ENCODE assay signal across 12 cellular contexts in the genomic region with DNA sequence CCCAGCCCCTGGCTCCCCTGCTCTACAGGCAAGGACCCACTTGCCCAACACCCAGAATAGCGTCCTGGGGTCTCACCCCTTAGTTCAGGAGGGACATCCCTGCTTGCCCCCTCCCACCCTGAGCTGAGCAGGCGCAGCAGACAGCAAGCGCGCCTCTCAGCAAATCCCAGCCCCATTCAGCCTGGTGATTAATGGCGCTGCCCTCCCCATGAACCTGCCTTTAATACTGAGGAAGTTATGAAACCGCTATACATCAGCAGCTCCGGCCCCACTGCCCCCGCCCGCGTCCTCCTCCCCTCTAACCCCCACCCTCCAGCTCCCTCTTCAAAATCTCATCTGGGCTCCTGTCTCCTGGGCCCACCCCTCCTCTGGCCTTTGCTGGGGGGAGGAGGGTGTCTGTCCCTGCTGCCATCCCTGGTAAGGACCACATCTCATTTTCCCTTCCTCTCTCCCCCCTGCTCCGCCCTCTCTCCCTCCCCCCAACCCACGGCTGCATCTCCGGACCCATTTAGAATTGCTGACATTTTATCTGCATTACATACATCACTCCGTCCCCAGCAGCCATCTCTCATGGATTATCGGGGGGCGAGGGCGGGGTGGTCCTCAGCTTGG. TPM values are rescaled to one million over a fixed set of nuclear protein-coding genes. Genes with fewer than 3 reads are reported as not detected.
DNase-seq lines count a peak whose midpoint lies in the region; ATAC-seq, FAIRE-seq and TF ChIP-seq lines count a peak whose summit lies in the region.
"Had no signal": no experiment of that assay in that cellular context is flagged by ENCODE, and none has a peak within 500 bp of the region (broad histone marks: within the 10 kb centered on the region; RNA-seq: fewer than 3 reads in every experiment).

No MANE protein-coding gene starts in this region.

- no peaks in the 10 kb centered on the region for H3K36me3 Mint-ChIP-seq in natural killer cell
- H3K36me3 Mint-ChIP-seq in CD8-positive, alpha-beta T cell: no peaks in the 10 kb centered on the region

- H3K4me3 ChIP-seq in adrenal gland: no peak overlapping the region
- no peak overlapping the region for H3K4me3 ChIP-seq in smooth muscle cell
- no peak overlapping the region for H3K4me3 ChIP-seq in small intestine (ENCODE audit: low read depth in 1 of 2, low read length in 2 of 2)
- H3K4me3 ChIP-seq in CD8-positive, alpha-beta T cell (ENCODE audit: low read depth, low read length): no peak overlapping the region
- H3K4me3 ChIP-seq: uterus had no signal

- H3K27me3 ChIP-seq in adrenal gland: no peaks in the 10 kb centered on the region
- peaks cover 88% of the 10 kb centered on the region for H3K27me3 ChIP-seq in smooth muscle cell (ENCODE audit: low read depth)
- H3K27me3 ChIP-seq in small intestine (ENCODE audit: control insufficient read depth in 2 of 2, insufficient read depth in 2 of 2, low read length in 2 of 2): peaks cover 6 to 12% of the 10 kb centered on the region in 2 donors
- H3K27me3 ChIP-seq in CD8-positive, alpha-beta T cell (ENCODE audit: insufficient read depth, low read length): peaks cover 16% of the 10 kb centered on the region

- H3K4me1 ChIP-seq in adrenal gland (replicated peaks in 1 of 2) (peaks cover 0 to 27% of the 10 kb centered on the region in 2 donors), smooth muscle cell (ENCODE audit: low read depth) (no peaks in the 10 kb centered on the region), small intestine (ENCODE audit: control insufficient read depth in 2 of 2, insufficient read depth in 1 of 2, low read depth in 1 of 2, low read length in 1 of 2) (no peaks in the 10 kb centered on the region)
- no peaks in the 10 kb centered on the region for H3K4me1 ChIP-seq in CD8-positive, alpha-beta T cell (ENCODE audit: insufficient read depth, low read length)
- H3K4me1 ChIP-seq: uterus had no signal

- no peaks in the 10 kb centered on the region for H3K36me3 ChIP-seq in adrenal gland (replicated peaks in 1 of 2)
- H3K36me3 ChIP-seq in smooth muscle cell (ENCODE audit: low read depth): no peaks in the 10 kb centered on the region
- H3K36me3 ChIP-seq in small intestine (ENCODE audit: control insufficient read depth in 2 of 2, insufficient read depth in 2 of 2, low read length in 2 of 2): no peaks in the 10 kb centered on the region
- no peaks in the 10 kb centered on the region for H3K36me3 ChIP-seq in CD8-positive, alpha-beta T cell (ENCODE audit: insufficient read depth, low read length)
- H3K36me3 ChIP-seq: uterus had no signal

- no peak overlapping the region for H3K4me3 Mint-ChIP-seq in natural killer cell
- no peak overlapping the region for H3K4me3 Mint-ChIP-seq in CD8-positive, alpha-beta T cell

- no peak for TF ChIP-seq POLR2A in adrenal gland (IDR thresholded peaks at IDR 0.05)

- CTCF ChIA-PET in CD8-positive, alpha-beta T cell (lab: Charles Lee): interaction anchor here (1.4 to 20.1 kb wide), 6 partner anchors 11 to 452 kb away, joined by 3 to 372 read pairs (median 61); partner anchors contain the start of genes HOXC5, HOXC6, HOXC8 and HOXC9

- H3K9me3 ChIP-seq in adrenal gland (replicated peaks in 1 of 3) (no peaks in the 10 kb centered on the region), smooth muscle cell (replicated peaks; ENCODE audit: low read depth) (no peaks in the 10 kb centered on the region), small intestine (ENCODE audit: control insufficient read depth, low read depth) (no peaks in the 10 kb centered on the region)
- H3K9me3 ChIP-seq in CD8-positive, alpha-beta T cell (ENCODE audit: low read length): no peaks in the 10 kb centered on the region
- H3K9me3 ChIP-seq: uterus had no signal

- H3F3A ChIP-seq in smooth muscle cell (ENCODE audit: low read depth): no peaks in the 10 kb centered on the region

- POLR2A ChIA-PET in CD8-positive, alpha-beta T cell (lab: Charles Lee): interaction anchor here (0.7 kb wide), 1 partner anchor 93 kb away, joined by 3 read pairs; no protein-coding TSS in a partner anchor

- peaks cover 0 to 23% of the 10 kb centered on the region in 2 donors for H3K4me1 Mint-ChIP-seq in natural killer cell
- peaks cover 5% of the 10 kb centered on the region for H3K4me1 Mint-ChIP-seq in CD8-positive, alpha-beta T cell (ENCODE audit: low read depth)

- H3K27ac ChIP-seq in adrenal gland (peak overlapping the region in 2 of 5 donors; percentile 59 to 60), smooth muscle cell (ENCODE audit: low read depth) (no peak overlapping the region), small intestine (ENCODE audit: low read depth in 1 of 2, low read length in 1 of 2) (no peak overlapping the region)
- no peak overlapping the region for H3K27ac ChIP-seq in CD8-positive, alpha-beta T cell (ENCODE audit: low read depth, low read length)
- H3K27ac ChIP-seq: uterus had no signal

- no peak for TF ChIP-seq CTCF in adrenal gland (IDR thresholded peaks at IDR 0.05)
- TF ChIP-seq CTCF in natural killer cell (IDR thresholded peaks at IDR 0.05): no peak
- TF ChIP-seq CTCF in smooth muscle cell (IDR thresholded peaks at IDR 0.05; ENCODE audit: borderline replicate concordance, insufficient read depth, poor library complexity, severe bottlenecking): no peak
- no peak for TF ChIP-seq CTCF in CD8-positive, alpha-beta T cell (IDR thresholded peaks at IDR 0.05)

- no peak for FAIRE-seq in small intestine (lab: Jason Lieb, UNC)
- FAIRE-seq: islet of Langerhans had no signal

- H3K27me3 Mint-ChIP-seq in natural killer cell (ENCODE audit: low read depth in 2 of 2): peaks cover 45 to 58% of the 10 kb centered on the region in 2 donors
- peaks cover 73% of the 10 kb centered on the region for H3K27me3 Mint-ChIP-seq in CD8-positive, alpha-beta T cell (ENCODE audit: low read depth)

- H3K27ac Mint-ChIP-seq in natural killer cell: peak overlapping the region in 1 of 2 donors; percentile 79
- H3K27ac Mint-ChIP-seq in CD8-positive, alpha-beta T cell: no peak overlapping the region

- H2AFZ ChIP-seq in smooth muscle cell (ENCODE audit: low read depth): no peak overlapping the region

- no peak overlapping the region for H3K4me2 ChIP-seq in smooth muscle cell

- intact Hi-C loops in adrenal gland (cut with DNase I) (loop anchor here in 1 of 2 donors (5.0 kb wide), 1 partner anchor 189 kb away; the partner anchor contains the start of gene HOXC8), natural killer cell (cut with micrococcal nuclease) (no loop called here)
- intact Hi-C loops in CD8-positive, alpha-beta T cell (cut with DNase I, micrococcal nuclease): loop anchor here in 1 of 2 experiments (5.0 kb wide), 1 partner anchor 494 kb away; no protein-coding TSS in a partner anchor

- H3K9me3 Mint-ChIP-seq in natural killer cell: no peaks in the 10 kb centered on the region
- no peaks in the 10 kb centered on the region for H3K9me3 Mint-ChIP-seq in CD8-positive, alpha-beta T cell

- no peaks in the 10 kb centered on the region for H3K79me2 ChIP-seq in smooth muscle cell (ENCODE audit: low read depth)

- no peaks in the 10 kb centered on the region for H4K20me1 ChIP-seq in smooth muscle cell (ENCODE audit: low read depth)

- ATAC-seq in natural killer cell (peak; percentile 72 to 84 (median 75)), HG03521 (IDR thresholded peaks at IDR 0.05; ENCODE audit: unreplicated experiment) (no peak)
- no peak for ATAC-seq in CD8-positive, alpha-beta T cell
- ATAC-seq: PC-3 had no signal

- DNase-seq in COLO829 (ENCODE audit: low spot score) (peak; percentile 62), NCI-H1048 (lab: John Stamatoyannopoulos, UW) (peak; percentile 61), adrenal gland (peak in 4 of 7 donors; percentile 34 to 71 (median 42)), natural killer cell (peak; percentile 29), smooth muscle cell (lab: John Stamatoyannopoulos, UW; ENCODE audit: unreplicated experiment) (no peak), small intestine (no peak)
- DNase-seq in CD8-positive, alpha-beta T cell: no peak
- DNase-seq: DMS53, PC-3, uterus had no signal

- H3K9ac ChIP-seq in smooth muscle cell (ENCODE audit: low read depth): no peak overlapping the region

- WGBS in adrenal gland, 4 donors: 38 to 56% (median 49%) methylated on average over 13 to 17 of the region's 17 CpGs
- WGBS in smooth muscle cell (ENCODE audit: low lambda C conversion rate): 62% methylated on average over 15 of the region's 17 CpGs
- 16 to 18% (median 17%) methylated on average over 17 of the region's 17 CpGs for WGBS in small intestine, 3 donors

RNA-seq across cellular contexts. Expression of gene SMUG1, which starts 7.1 kb away (rescaled TPM):
- total RNA-seq in adrenal gland (10 to 100 TPM; 29.9 to 52.4 (median 37.2) TPM), natural killer cell (10 to 100 TPM; 10.8 to 15.6 (median 12.3) TPM), smooth muscle cell (36.7 and 39.4 TPM in 2 replicates)
- polyA plus RNA-seq in adrenal gland (10 to 100 TPM; 28.1 to 60.0 (median 58.1) TPM), smooth muscle cell (40.5 and 49.2 TPM in 2 replicates), small intestine (10 to 100 TPM; 25.9 to 83.9 (median 53.5) TPM)
- total RNA-seq in CD8-positive, alpha-beta T cell: 1 to 10 TPM; 2.5 to 2.9 TPM

Comparison
In these comparisons a context has a peak if more than half of its experiments do, and no peak if none do; other contexts are left out.
1. DNase-seq: peak in COLO829 (single experiment), NCI-H1048 (single experiment), adrenal gland (4 of 7) and natural killer cell (single experiment); none in smooth muscle cell (single experiment), small intestine (single experiment) and CD8-positive, alpha-beta T cell (0 of 7).
2. ATAC-seq: peak in natural killer cell (3 of 3); none in HG03521 (single experiment) and CD8-positive, alpha-beta T cell (single experiment).